16 cellular contexts compared by ENCODE assay signal in genomic region chr15:58459045-58459444, GRCh38. TPM values are rescaled to one million over a fixed set of nuclear protein-coding genes. Genes with fewer than 3 reads are reported as not detected.
A peak's percentile ranks its signal among the peaks of the same experiment; 100 is the strongest.
DNase-seq lines count a peak whose midpoint lies in the region; ATAC-seq, FAIRE-seq and TF ChIP-seq lines count a peak whose summit lies in the region.
"Had no signal": no experiment of that assay in that cellular context is flagged by ENCODE, and none has a peak within 500 bp of the region (broad histone marks: within the 10 kb centered on the region; RNA-seq: fewer than 3 reads in every experiment).

No MANE protein-coding gene starts in this region.

- TF ChIP-seq EP300 in K562 (IDR thresholded peaks at IDR 0.05; ENCODE audit: low read length): no peak

- H3K27ac ChIP-seq in K562 (ENCODE audit: extremely low read depth, low read depth, low read length) (no peak overlapping the region), upper lobe of right lung (peak overlapping the region; percentile 26)

- no peak for DNase-seq in activated naive CD4-positive, alpha-beta T cell treated with anti-CD3 and anti-CD28 coated beads, Interleukin-2, amount 50 U/mL, for 72 hours (ENCODE audit: low spot score in 2 of 2)
- peak in 1 of 4 experiments; percentile 27 for DNase-seq in K562 (ENCODE audit: extremely low read depth in 1 of 4, low spot score in 3 of 4)
- no peak for DNase-seq in natural killer cell
- DNase-seq in upper lobe of right lung: no peak
- no peak for DNase-seq in NCI-H146 (lab: John Stamatoyannopoulos, UW)
- DNase-seq in DMS53 treated with DMSO at 0.1 percent for 48 hours (lab: John Stamatoyannopoulos, UW; ENCODE audit: unreplicated experiment): no peak
- DNase-seq in MG63: no peak
- DNase-seq: activated naive CD4-positive, alpha-beta T cell treated with anti-CD3 and anti-CD28 coated beads, Interleukin-2, amount 50 U/mL, for 16 hours; NCI-H1048; NCI-H226; OCI-M1; stimulated activated CD4-positive, alpha-beta T cell treated with anti-CD3 and anti-CD28 coated beads, Interleukin-2, amount 100 ng/mL, for 24 hours had no signal

- no TSS peak for BruUV-seq in K562 (replicated peaks; lab: Mats Ljungman, UMichigan)

- WGBS in K562 (ENCODE audit: insufficient coverage, low coverage, missing lambda C conversion rate): 21% methylated on average over 1 of the region's 2 CpGs

- TF ChIP-seq POLR2A in K562 (conservative IDR thresholded peaks at IDR 0.05): no peak

- CTCF ChIA-PET in K562 (lab: Yijun Ruan, JAX; ENCODE audit: low intra/inter-chr PET ratio): no interaction called here

- H3K36me3 ChIP-seq in K562 (ENCODE audit: control insufficient read depth, insufficient read depth, low read length) (no peaks in the 10 kb centered on the region), upper lobe of right lung (no peaks in the 10 kb centered on the region), MG63 (no peaks in the 10 kb centered on the region)
- H3K36me3 ChIP-seq: gastroesophageal sphincter had no signal

- POLR2A ChIA-PET in K562 (lab: Yijun Ruan, JAX): interaction anchor here (0.5 to 0.8 kb wide), 2 partner anchors 9 to 77 kb away, joined by 3 read pairs; no protein-coding TSS in a partner anchor

- no peaks in the 10 kb centered on the region for H3K9me3 Mint-ChIP-seq in activated naive CD4-positive, alpha-beta T cell treated with anti-CD3 and anti-CD28 coated beads, Interleukin-2, amount 50 U/mL, for 24 hours
- peaks cover 0 to 5% of the 10 kb centered on the region in 2 donors for H3K9me3 Mint-ChIP-seq in activated naive CD4-positive, alpha-beta T cell treated with anti-CD3 and anti-CD28 coated beads, Interleukin-2, amount 50 U/mL, for 72 hours
- peaks cover 0 to 2% of the 10 kb centered on the region in 2 donors for H3K9me3 Mint-ChIP-seq in natural killer cell
- H3K9me3 Mint-ChIP-seq: central memory CD8-positive, alpha-beta T cell had no signal

- H3K4me1 Mint-ChIP-seq in activated naive CD4-positive, alpha-beta T cell treated with anti-CD3 and anti-CD28 coated beads, Interleukin-2, amount 50 U/mL, for 24 hours: peaks cover 68% of the 10 kb centered on the region
- H3K4me1 Mint-ChIP-seq in natural killer cell: peaks cover 59 to 73% of the 10 kb centered on the region in 2 donors

- no peaks in the 10 kb centered on the region for H3K9me3 ChIP-seq in K562 (replicated peaks; ENCODE audit: control insufficient read depth, insufficient read depth, low read depth, low read length)
- no peaks in the 10 kb centered on the region for H3K9me3 ChIP-seq in upper lobe of right lung
- H3K9me3 ChIP-seq in MG63: no peaks in the 10 kb centered on the region
- H3K9me3 ChIP-seq: gastroesophageal sphincter had no signal

- no peak for ATAC-seq in activated naive CD4-positive, alpha-beta T cell treated with anti-CD3 and anti-CD28 coated beads, Interleukin-2, amount 50 U/mL, for 72 hours
- ATAC-seq in K562: no peak
- ATAC-seq in natural killer cell: no peak
- no peak for ATAC-seq in upper lobe of right lung

- TF ChIP-seq RAD21 in K562 (CRISPR knock-in tag; conservative IDR thresholded peaks at IDR 0.05 in 1 of 2, IDR thresholded peaks at IDR 0.05 in 1 of 2): no peak

- H3K9me1 ChIP-seq in K562 (ENCODE audit: control insufficient read depth, insufficient read depth, low read length): no peaks in the 10 kb centered on the region

- H3K27me3 ChIP-seq in K562 (ENCODE audit: control insufficient read depth in 2 of 2, insufficient read depth in 2 of 2, low read length in 2 of 2) (no peaks in the 10 kb centered on the region), upper lobe of right lung (no peaks in the 10 kb centered on the region), MG63 (no peaks in the 10 kb centered on the region)
- H3K27me3 ChIP-seq: gastroesophageal sphincter had no signal

- H3K4me3 ChIP-seq in K562 (no peak overlapping the region), upper lobe of right lung (no peak overlapping the region), MG63 (no peak overlapping the region)
- H3K4me3 ChIP-seq: gastroesophageal sphincter had no signal

- H4K20me1 ChIP-seq in K562 (replicated peaks; ENCODE audit: control insufficient read depth, insufficient read depth, low read length): no peaks in the 10 kb centered on the region

- FAIRE-seq in K562 (lab: Jason Lieb, UNC): peak; percentile 11

- H3K36me3 Mint-ChIP-seq in activated naive CD4-positive, alpha-beta T cell treated with anti-CD3 and anti-CD28 coated beads, Interleukin-2, amount 50 U/mL, for 24 hours: peaks cover 2% of the 10 kb centered on the region
- H3K36me3 Mint-ChIP-seq in activated naive CD4-positive, alpha-beta T cell treated with anti-CD3 and anti-CD28 coated beads, Interleukin-2, amount 50 U/mL, for 72 hours: no peaks in the 10 kb centered on the region
- no peaks in the 10 kb centered on the region for H3K36me3 Mint-ChIP-seq in natural killer cell

- H3K4me1 ChIP-seq in K562 (replicated peaks in 1 of 2; ENCODE audit: control insufficient read depth in 2 of 2, insufficient read depth in 2 of 2, low read length in 2 of 2): peaks cover 10 to 26% of the 10 kb centered on the region in 2 experiments; a peak in 4 of 5 replicates
- H3K4me1 ChIP-seq in upper lobe of right lung: peaks cover 21% of the 10 kb centered on the region

- H3K4me2 ChIP-seq in K562 (ENCODE audit: insufficient read depth, low read length): no peak overlapping the region

- intact Hi-C loops in K562 (cut with micrococcal nuclease) (no loop called here), natural killer cell (cut with micrococcal nuclease) (no loop called here), upper lobe of right lung (cut with DNase I) (no loop called here)

- H3K4me3 Mint-ChIP-seq in activated naive CD4-positive, alpha-beta T cell treated with anti-CD3 and anti-CD28 coated beads, Interleukin-2, amount 50 U/mL, for 24 hours: peak overlapping the region; percentile 19
- no peak overlapping the region for H3K4me3 Mint-ChIP-seq in natural killer cell
- H3K4me3 Mint-ChIP-seq: central memory CD8-positive, alpha-beta T cell had no signal

- no peak overlapping the region for H2AFZ ChIP-seq in K562 (ENCODE audit: low read depth, low read length)

- TF ChIP-seq CTCF in K562 (IDR thresholded peaks at IDR 0.05 in 2 of 3, conservative IDR thresholded peaks at IDR 0.05 in 1 of 3; ENCODE audit: insufficient read depth in 2 of 3, low read depth in 1 of 3, low read length in 3 of 3): no peak
- no peak for TF ChIP-seq CTCF in natural killer cell (IDR thresholded peaks at IDR 0.05)
- no peak for TF ChIP-seq CTCF in upper lobe of right lung (IDR thresholded peaks at IDR 0.05)

- H3K9ac ChIP-seq in K562 (ENCODE audit: insufficient read depth in 1 of 2, low read depth in 2 of 2, low read length in 2 of 2): no peak overlapping the region

- H3K27me3 Mint-ChIP-seq in activated naive CD4-positive, alpha-beta T cell treated with anti-CD3 and anti-CD28 coated beads, Interleukin-2, amount 50 U/mL, for 24 hours: no peaks in the 10 kb centered on the region
- H3K27me3 Mint-ChIP-seq in natural killer cell (ENCODE audit: low read depth in 2 of 2): no peaks in the 10 kb centered on the region
- H3K27me3 Mint-ChIP-seq: central memory CD8-positive, alpha-beta T cell had no signal

- no peaks in the 10 kb centered on the region for H3K79me2 ChIP-seq in K562 (ENCODE audit: control insufficient read depth, insufficient read depth, low read length)

- no peak overlapping the region for H3K27ac Mint-ChIP-seq in activated naive CD4-positive, alpha-beta T cell treated with anti-CD3 and anti-CD28 coated beads, Interleukin-2, amount 50 U/mL, for 24 hours
- H3K27ac Mint-ChIP-seq in activated naive CD4-positive, alpha-beta T cell treated with anti-CD3 and anti-CD28 coated beads, Interleukin-2, amount 50 U/mL, for 72 hours: peak overlapping the region in 1 of 2 donors; percentile 3
- peak overlapping the region; percentile 18 to 31 for H3K27ac Mint-ChIP-seq in natural killer cell
- H3K27ac Mint-ChIP-seq: progenitor cell of endocrine pancreas had no signal

- in situ Hi-C loops in K562 (cut with MboI): no loop called here

TF ChIP-seq in K562, 482 proteins besides CTCF, POLR2A, EP300 and RAD21 (continues in another document):
- TF ChIP-seq VEZF1 (CRISPR knock-in tag; IDR thresholded peaks at IDR 0.05): 0 out of 2 replicates have a peak, but pooled peaks have one; percentile 10
- TF ChIP-seq TCFL5 (CRISPR knock-in tag; conservative IDR thresholded peaks at IDR 0.05): no peak

RNA-seq across cellular contexts. Expression of gene LIPC, which starts 27.3 kb away (rescaled TPM):
- total RNA-seq in activated naive CD4-positive, alpha-beta T cell treated with anti-CD3 and anti-CD28 coated beads, Interleukin-2, amount 50 U/mL, for 72 hours: under 1 TPM; 0.64 to 0.98 TPM
- 0.42 TPM in 1 of 2 replicates, not detected in the other for total RNA-seq in K562 (2011; cell fraction: chromatin; rRNA removed; ENCODE audit: low replicate concordance)
- total RNA-seq in K562 (2011; cell fraction: nucleolus; rRNA removed): 0.17 and 0.26 TPM in 2 replicates
- 0.15 and 0.92 TPM in 2 replicates for total RNA-seq in K562 (2011; cell fraction: nucleoplasm; rRNA removed)
- total RNA-seq in K562 (2014; rRNA removed): 0.08 TPM in 1 of 2 replicates, not detected in the other
- 0.07 and 0.29 TPM in 2 replicates for total RNA-seq in K562 (2014; rRNA removed; fragmentation: Illumina TruSeq; extraction: Trizol)
- 0.15 and 0.33 TPM in 2 replicates for total RNA-seq in K562 (2015; rRNA removed; fragmentation: Illumina TruSeq; extraction: Trizol)
- total RNA-seq in K562 (2021): 0.13 and 0.27 TPM in 2 replicates
- 0.11 and 0.12 TPM in 2 replicates for polyA plus RNA-seq in K562 (2011; rRNA removed)
- 0.16 TPM in 1 of 2 replicates, not detected in the other for polyA plus RNA-seq in K562 (2011; cell fraction: cytosol; rRNA removed)
- polyA plus RNA-seq in K562 (2011; cell fraction: nucleus; rRNA removed): 0.14 and 0.36 TPM in 2 replicates
- polyA plus RNA-seq in K562 (2012): 0.76 and 4.9 TPM in 2 replicates
- 0.09 and 0.14 TPM in 2 replicates for polyA plus RNA-seq in K562 (2014; fragmentation: Illumina TruSeq; extraction: Trizol)
- polyA plus RNA-seq in K562 (2014; fragmentation: Nextera tagmentation; extraction: Ambion mirVana): under 1 TPM in 1 of 2 experiments, not detected in 1; 0.07 TPM
- 0.35 and 0.41 TPM in 2 replicates for polyA plus RNA-seq in K562 (2014; rRNA removed)
- polyA minus RNA-seq in K562 (2011; rRNA and poly(A)+ RNA removed): 0.11 and 0.12 TPM in 2 replicates
- not detected in 2 replicates for polyA minus RNA-seq in K562 (2011; cell fraction: cytosol; rRNA and poly(A)+ RNA removed)
- polyA minus RNA-seq in K562 (2011; cell fraction: nucleus; rRNA and poly(A)+ RNA removed): 0.13 and 0.22 TPM in 2 replicates
- 1 to 10 TPM; 5.3 to 7.1 (median 5.3) TPM for total RNA-seq in natural killer cell
- 0.64 TPM for total RNA-seq in upper lobe of right lung
- 0.16 TPM in 1 of 2 replicates, not detected in the other for total RNA-seq in MG63 (2014; rRNA removed; shearing (Covaris generic); ENCODE audit: low replicate concordance)
